In genomic region chr2:27095745-27096651, GRCh38 we compare ENCODE assay signal across 1 cellular context.
TF ChIP-seq lines count a peak whose summit lies in the region.

No MANE protein-coding gene starts in this region.

TF ChIP-seq in GM12878, 131 proteins besides CTCF, POLR2A, EP300 and RAD21:
- no peak for TF ChIP-seq SIN3A (IDR thresholded peaks at IDR 0.05; ENCODE audit: low read depth, low read length)
- peak; percentile 87 for TF ChIP-seq HCFC1 (IDR thresholded peaks at IDR 0.05; ENCODE audit: low read length)
- 0 out of 2 replicates have a peak, but pooled peaks have one; percentile 17 for TF ChIP-seq YY1 (IDR thresholded peaks at IDR 0.05; ENCODE audit: low read depth, low read length)
- TF ChIP-seq RELB (IDR thresholded peaks at IDR 0.05; ENCODE audit: low read depth) = peak; percentile 42; the same call in 1 of the 2 replicates
- TF ChIP-seq TARDBP (IDR thresholded peaks at IDR 0.05; ENCODE audit: borderline replicate concordance) = 0 out of 2 replicates have a peak, but pooled peaks have one; percentile 25
- TF ChIP-seq ELK1 (IDR thresholded peaks at IDR 0.05; ENCODE audit: low read depth, low read length) = no peak
- TF ChIP-seq NRF1 (conservative IDR thresholded peaks at IDR 0.05; ENCODE audit: low read depth, low read length) = no peak
- peak; percentile 90 for TF ChIP-seq SIX5 (IDR thresholded peaks at IDR 0.05; ENCODE audit: low read depth, low read length, severe bottlenecking)
- TF ChIP-seq IKZF1 (conservative IDR thresholded peaks at IDR 0.05) = peak; percentile 62
- TF ChIP-seq HDAC2 (IDR thresholded peaks at IDR 0.05) = no peak
- no peak for TF ChIP-seq E4F1 (IDR thresholded peaks at IDR 0.05; ENCODE audit: borderline replicate concordance, partially characterized antibody)
- TF ChIP-seq ZNF687 (IDR thresholded peaks at IDR 0.05) = 0 out of 2 replicates have a peak, but pooled peaks have one; percentile 37
- no peak for TF ChIP-seq NR2C2 (IDR thresholded peaks at IDR 0.05; ENCODE audit: borderline replicate concordance, control insufficient read depth, insufficient read length, low read depth)
- no peak for TF ChIP-seq NR2C1 (IDR thresholded peaks at IDR 0.05)
- TF ChIP-seq ESRRA (IDR thresholded peaks at IDR 0.05; ENCODE audit: low read length) = no peak
